ENCODE assay signal across 22 cellular contexts in genomic region chr2:189515264-189515663, GRCh38.
DNase-seq lines count a peak whose midpoint lies in the region; FAIRE-seq and TF ChIP-seq lines count a peak whose summit lies in the region.
"Had no signal": no experiment of that assay in that cellular context is flagged by ENCODE, and none has a peak within 500 bp of the region (broad histone marks: within the 10 kb centered on the region; RNA-seq: fewer than 3 reads in every experiment).

No MANE protein-coding gene starts in this region.

- DNase-seq in AG20443 (ENCODE audit: low spot score) (peak; percentile 36), M059J (ENCODE audit: low read depth) (peak; percentile 3), endothelial cell (ENCODE audit: low spot score) (no peak), osteocyte (ENCODE audit: extremely low spot score, unreplicated experiment) (no peak), H54 (ENCODE audit: insufficient read length, low spot score) (no peak), NCI-H82 (lab: John Stamatoyannopoulos, UW) (no peak)
- no peak for DNase-seq in activated CD4-positive, alpha-beta T cell treated with anti-CD3 and anti-CD28 coated beads, Interleukin-2, amount 10 ng/mL, durations not matched to agents 24 days and 14 days
- DNase-seq in activated CD4-positive, CD25-positive, alpha-beta regulatory T cell treated with anti-CD3 and anti-CD28 coated beads, Interleukin-2, amount 50 U/mL, for 72 hours, result no peak
- DNase-seq: activated CD4-positive, alpha-beta T cell treated with anti-CD3 and anti-CD28 coated beads, Interleukin-2, amount 50 U/mL, for 1 hour; activated CD8-positive, alpha-beta memory T cell treated with anti-CD3 and anti-CD28 coated beads, Interleukin-2, amount 50 U/mL, for 4 hours; activated effector memory CD4-positive, alpha-beta T cell treated with anti-CD3 and anti-CD28 coated beads, Interleukin-2, amount 50 U/mL, for 16 hours; amniotic stem cell; DMS79 treated with DMSO at 0.1 percent for 48 hours; gastrocnemius medialis; GOT3; Karpas-422; kidney glomerular epithelial cell; midbrain; NCI-H1092 treated with DMSO at 0.1 percent for 48 hours; NCI-H2081; NCI-H510A; stimulated activated CD4-positive, alpha-beta T cell treated with anti-CD3 and anti-CD28 coated beads, Interleukin-15, amount 100 ng/mL, for 24 hours had no signal

- no peaks in the 10 kb centered on the region for H3K36me3 Mint-ChIP-seq in endothelial cell (ENCODE audit: low read depth, unreplicated experiment)
- H3K36me3 Mint-ChIP-seq in osteocyte (ENCODE audit: unreplicated experiment), result peaks cover 2% of the 10 kb centered on the region
- H3K36me3 Mint-ChIP-seq in activated CD4-positive, alpha-beta T cell treated with anti-CD3 and anti-CD28 coated beads, Interleukin-2, amount 10 ng/mL, durations not matched to agents 24 days and 14 days (ENCODE audit: low read depth), result no peaks in the 10 kb centered on the region

- H3K4me3 Mint-ChIP-seq in endothelial cell (ENCODE audit: unreplicated experiment) (no peak overlapping the region), osteocyte (ENCODE audit: unreplicated experiment) (no peak overlapping the region)
- H3K4me3 Mint-ChIP-seq in activated CD4-positive, alpha-beta T cell treated with anti-CD3 and anti-CD28 coated beads, Interleukin-2, amount 10 ng/mL, durations not matched to agents 24 days and 14 days, result no peak overlapping the region

- no peak for TF ChIP-seq CTCF in endothelial cell (IDR thresholded peaks at IDR 0.05; ENCODE audit: unreplicated experiment)
- TF ChIP-seq CTCF in osteocyte (IDR thresholded peaks at IDR 0.05), result no peak

- intact Hi-C loops in activated CD4-positive, alpha-beta T cell treated with anti-CD3 and anti-CD28 coated beads, Interleukin-2, amount 10 ng/mL, durations not matched to agents 24 days and 14 days (cut with micrococcal nuclease), result no loop called here

- peak overlapping the region; percentile 88 for H3K27ac Mint-ChIP-seq in endothelial cell (ENCODE audit: unreplicated experiment)
- peak overlapping the region; percentile 8 for H3K27ac Mint-ChIP-seq in osteocyte (ENCODE audit: unreplicated experiment)
- H3K27ac Mint-ChIP-seq in activated CD4-positive, alpha-beta T cell treated with anti-CD3 and anti-CD28 coated beads, Interleukin-2, amount 10 ng/mL, durations not matched to agents 24 days and 14 days, result no peak overlapping the region

- H3K27me3 Mint-ChIP-seq in endothelial cell (ENCODE audit: unreplicated experiment) (peaks cover 5% of the 10 kb centered on the region), osteocyte (ENCODE audit: unreplicated experiment) (no peaks in the 10 kb centered on the region)
- peaks cover 11% of the 10 kb centered on the region for H3K27me3 Mint-ChIP-seq in activated CD4-positive, alpha-beta T cell treated with anti-CD3 and anti-CD28 coated beads, Interleukin-2, amount 10 ng/mL, durations not matched to agents 24 days and 14 days

- TF ChIP-seq POLR2A in H54 (IDR thresholded peaks at IDR 0.05; ENCODE audit: low read depth, low read length), result no peak

- H3K9me3 Mint-ChIP-seq in endothelial cell (ENCODE audit: unreplicated experiment) (no peaks in the 10 kb centered on the region), osteocyte (ENCODE audit: unreplicated experiment) (no peaks in the 10 kb centered on the region)
- no peaks in the 10 kb centered on the region for H3K9me3 Mint-ChIP-seq in activated CD4-positive, alpha-beta T cell treated with anti-CD3 and anti-CD28 coated beads, Interleukin-2, amount 10 ng/mL, durations not matched to agents 24 days and 14 days

- peaks cover 17% of the 10 kb centered on the region for H3K4me1 Mint-ChIP-seq in endothelial cell (ENCODE audit: unreplicated experiment)
- peaks cover 7% of the 10 kb centered on the region for H3K4me1 Mint-ChIP-seq in osteocyte (ENCODE audit: unreplicated experiment)
- H3K4me1 Mint-ChIP-seq in activated CD4-positive, alpha-beta T cell treated with anti-CD3 and anti-CD28 coated beads, Interleukin-2, amount 10 ng/mL, durations not matched to agents 24 days and 14 days, result no peaks in the 10 kb centered on the region

- FAIRE-seq in H54 (lab: Jason Lieb, UNC), result no peak

Comparison
In these comparisons a context has a peak if more than half of its experiments do, and no peak if none do; other contexts are left out.
1. DNase-seq: peak in AG20443 (single experiment) and M059J (single experiment); none in endothelial cell (single experiment), osteocyte (single experiment), H54 (single experiment), activated CD4-positive, alpha-beta T cell treated with anti-CD3 and anti-CD28 coated beads, Interleukin-2, amount 10 ng/mL, durations not matched to agents 24 days and 14 days (single experiment), NCI-H82 (single experiment) and activated CD4-positive, CD25-positive, alpha-beta regulatory T cell treated with anti-CD3 and anti-CD28 coated beads, Interleukin-2, amount 50 U/mL, for 72 hours (single experiment).